ENCODE assay signal across 1 cellular context in the genomic region with DNA sequence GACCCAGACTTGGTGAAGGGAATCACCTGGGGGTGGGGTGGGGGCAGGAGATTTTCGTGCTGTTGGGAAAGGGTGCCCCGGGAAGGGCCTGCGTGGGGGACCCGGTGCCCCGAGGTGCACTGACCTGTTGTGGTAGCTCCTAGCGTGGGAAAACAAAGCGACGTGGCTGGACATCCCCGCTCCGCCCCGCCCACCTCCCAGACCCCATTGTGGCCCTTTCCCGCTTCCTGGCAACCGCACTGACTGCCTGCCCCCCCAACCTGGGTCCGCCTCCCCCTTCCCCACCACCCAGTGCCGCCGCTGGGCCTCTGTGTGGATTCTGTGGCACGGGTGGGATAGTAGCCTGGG.
TF ChIP-seq lines count a peak whose summit lies in the region.

No MANE protein-coding gene starts in this region.

TF ChIP-seq in H1, 55 proteins besides CTCF, POLR2A, EP300 and RAD21:
- TF ChIP-seq JUND (IDR thresholded peaks at IDR 0.05; ENCODE audit: low read length) = no peak
- no peak for TF ChIP-seq HDAC6 (IDR thresholded peaks at IDR 0.05; ENCODE audit: low read depth, low read length)
- no peak for TF ChIP-seq CTBP2 (IDR thresholded peaks at IDR 0.05; ENCODE audit: borderline replicate concordance, insufficient read depth, insufficient read length, low read length)
- TF ChIP-seq CREB1 (IDR thresholded peaks at IDR 0.05) = no peak
- TF ChIP-seq CHD1 (IDR thresholded peaks at IDR 0.05; ENCODE audit: low read depth, low read length) = no peak
- no peak for TF ChIP-seq KDM1A (IDR thresholded peaks at IDR 0.05; ENCODE audit: borderline replicate concordance, low read length)
- no peak for TF ChIP-seq POLR2AphosphoS5 (IDR thresholded peaks at IDR 0.05; ENCODE audit: low read depth, low read length)
- TF ChIP-seq TCF12 (IDR thresholded peaks at IDR 0.05; ENCODE audit: low read depth, low read length) = no peak
- TF ChIP-seq PHF8 (conservative IDR thresholded peaks at IDR 0.05; ENCODE audit: low read depth, low read length) = no peak
- TF ChIP-seq TEAD4 (IDR thresholded peaks at IDR 0.05; ENCODE audit: low read depth, low read length) = no peak
- TF ChIP-seq FOSL1 (IDR thresholded peaks at IDR 0.05; ENCODE audit: insufficient read depth, low read depth, low read length) = no peak
